8 cellular contexts compared by ENCODE assay signal in genomic region chr13:80030491-80030890, GRCh38.
A peak's percentile ranks its signal among the peaks of the same experiment; 100 is the strongest.
DNase-seq lines count a peak whose midpoint lies in the region; ATAC-seq, FAIRE-seq and TF ChIP-seq lines count a peak whose summit lies in the region.

No MANE protein-coding gene starts in this region.

- intact Hi-C loops in pancreas (cut with DNase I): no loop called here

- peak; percentile 38 for TF ChIP-seq CTCF in choroid plexus epithelial cell (conservative IDR thresholded peaks at IDR 0.05; ENCODE audit: low read depth, low read length)
- TF ChIP-seq CTCF in pancreas (IDR thresholded peaks at IDR 0.05): peak in 1 of 4 donors; percentile 11

- ATAC-seq in GM18517 (IDR thresholded peaks at IDR 0.05; ENCODE audit: unreplicated experiment) (peak; percentile 75), pancreas (peak; percentile 68 to 87 (median 80))

- H3K27ac ChIP-seq in pancreas: no peak overlapping the region

- FAIRE-seq in pancreas (lab: Jason Lieb, UNC): no peak

- peaks cover 2 to 7% (median 6%) of the 10 kb centered on the region in 3 donors for H3K4me1 ChIP-seq in pancreas

- WGBS in pancreas, 2 donors: 36 to 40% methylated on average over 3 of the region's 3 CpGs

- H3K9me3 ChIP-seq in pancreas: no peaks in the 10 kb centered on the region

- DNase-seq in Kasumi-1 (lab: John Stamatoyannopoulos, UW) (peak; percentile 51 to 54), choroid plexus epithelial cell (ENCODE audit: low read depth) (peak; percentile 33), pancreas (peak in 1 of 6 donors; percentile 36), NCI-H2029 treated with DMSO at 0.1 percent for 48 hours (lab: John Stamatoyannopoulos, UW) (no peak), HPDE6-E6E7 (ENCODE audit: extremely low spot score) (no peak)
- no peak for DNase-seq in stimulated activated CD4-positive, alpha-beta T cell treated with anti-CD3 and anti-CD28 coated beads, Interleukin-1b, Interleukin-23, amount 100 ng/mL, for 48 hours
- no peak for DNase-seq in activated CD4-positive, CD25-positive, alpha-beta regulatory T cell treated with anti-CD3 and anti-CD28 coated beads, Interleukin-2, amount 50 U/mL, for 72 hours

- H3K36me3 ChIP-seq in pancreas: no peaks in the 10 kb centered on the region

- no peaks in the 10 kb centered on the region for H3K27me3 ChIP-seq in pancreas

- H3K4me3 ChIP-seq in choroid plexus epithelial cell (ENCODE audit: low read depth, low read length) (no peak overlapping the region), pancreas (no peak overlapping the region)

Comparison
In these comparisons a context has a peak if more than half of its experiments do, and no peak if none do; other contexts are left out.
1. DNase-seq: peak in Kasumi-1 (2 of 2) and choroid plexus epithelial cell (single experiment); none in stimulated activated CD4-positive, alpha-beta T cell treated with anti-CD3 and anti-CD28 coated beads, Interleukin-1b, Interleukin-23, amount 100 ng/mL, for 48 hours (single experiment), activated CD4-positive, CD25-positive, alpha-beta regulatory T cell treated with anti-CD3 and anti-CD28 coated beads, Interleukin-2, amount 50 U/mL, for 72 hours (single experiment), NCI-H2029 treated with DMSO at 0.1 percent for 48 hours (single experiment) and HPDE6-E6E7 (single experiment).